ENCODE assay signal across 16 cellular contexts in the genomic region with DNA sequence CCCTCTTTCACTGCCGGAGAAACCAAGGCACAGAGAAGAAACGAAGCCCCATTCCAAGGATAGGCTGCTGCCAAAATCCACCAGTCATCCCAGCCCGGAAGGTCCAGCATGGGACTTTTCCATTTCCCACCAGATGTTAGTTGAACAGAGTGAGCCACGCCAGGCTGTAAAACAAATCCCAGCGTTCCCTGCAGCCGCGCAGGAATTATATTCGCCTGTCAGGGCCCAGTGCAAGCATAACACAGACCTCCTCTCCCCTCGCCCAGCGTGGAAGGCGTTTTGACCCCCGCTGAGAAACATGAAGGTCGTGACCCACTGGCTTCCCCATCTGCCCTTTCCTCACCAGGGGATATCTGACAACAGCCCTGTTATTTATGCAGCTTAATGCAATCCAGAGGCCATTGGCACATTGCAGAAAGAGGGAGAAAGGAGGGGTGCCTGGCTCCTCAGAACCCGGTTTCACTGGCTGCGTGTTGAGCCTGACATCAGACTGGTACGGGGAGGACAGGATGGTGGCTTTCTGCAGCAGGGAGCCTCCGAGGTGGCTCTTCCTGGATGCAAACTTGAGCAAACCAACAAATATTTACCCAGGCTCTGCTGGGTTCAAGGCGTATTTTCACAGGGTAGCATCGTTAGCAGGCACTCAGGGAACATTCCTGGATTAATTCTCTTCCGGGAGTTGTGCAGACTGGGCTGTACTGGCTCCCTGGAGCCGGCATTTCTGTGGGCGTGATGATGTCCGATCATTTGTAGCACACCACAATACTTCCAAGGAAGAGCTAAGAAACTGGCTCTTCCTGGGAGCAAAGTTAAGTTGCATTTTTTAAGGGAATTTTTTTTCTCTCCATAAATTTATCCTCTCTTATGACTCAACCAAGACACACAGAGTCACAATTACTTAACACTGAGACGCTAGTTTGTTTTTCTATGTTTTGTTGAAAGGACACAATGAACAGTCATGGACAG.
A peak's percentile ranks its signal among the peaks of the same experiment; 100 is the strongest.
DNase-seq lines count a peak whose midpoint lies in the region; ATAC-seq, FAIRE-seq and TF ChIP-seq lines count a peak whose summit lies in the region.
"Had no signal": no experiment of that assay in that cellular context is flagged by ENCODE, and none has a peak within 500 bp of the region (broad histone marks: within the 10 kb centered on the region; RNA-seq: fewer than 3 reads in every experiment).

No MANE protein-coding gene starts in this region.

- H3K27ac ChIP-seq in mammary epithelial cell (ENCODE audit: insufficient read depth, low read depth, low read length) (no peak overlapping the region), urinary bladder (ENCODE audit: low read depth) (peak overlapping the region; percentile 69)
- H3K27ac ChIP-seq: dorsolateral prefrontal cortex, KMS-11, right lobe of liver, thyroid gland had no signal

- H2AFZ ChIP-seq in mammary epithelial cell (ENCODE audit: low read depth, low read length), result no peak overlapping the region

- peak; percentile 69 to 84 for DNase-seq in T47D (ENCODE audit: low read depth in 1 of 2, low spot score in 1 of 2)
- DNase-seq in mammary epithelial cell, result no peak
- no peak for DNase-seq in bronchial epithelial cell (ENCODE audit: low read depth)
- DNase-seq in mesenteric fat pad (ENCODE audit: low spot score), result peak; percentile 77
- DNase-seq in GM13977 (ENCODE audit: low spot score), result no peak
- DNase-seq in SKM-1 (lab: John Stamatoyannopoulos, UW; ENCODE audit: unreplicated experiment), result no peak
- DNase-seq: activated naive CD4-positive, alpha-beta T cell treated with anti-CD3 and anti-CD28 coated beads, Interleukin-2, amount 50 U/mL, for 16 hours; dorsolateral prefrontal cortex; midbrain; NCI-H2081; right lobe of liver; T-helper 2 cell; thyroid gland had no signal

- dilution Hi-C loops in mammary epithelial cell (cut with HindIII; ENCODE audit: low sequenced_read_pairs), result no loop called here

- no peaks in the 10 kb centered on the region for H3K4me1 ChIP-seq in mammary epithelial cell (ENCODE audit: insufficient read depth, low read length)
- H3K4me1 ChIP-seq in urinary bladder (ENCODE audit: insufficient read depth), result no peaks in the 10 kb centered on the region
- H3K4me1 ChIP-seq: right lobe of liver, thyroid gland had no signal

- FAIRE-seq in bronchial epithelial cell (lab: Jason Lieb, UNC), result peak; percentile 47

- H3K9ac ChIP-seq in mammary epithelial cell (ENCODE audit: insufficient read depth, low read length), result no peak overlapping the region
- H3K9ac ChIP-seq: KMS-11 had no signal

- no peaks in the 10 kb centered on the region for H3K9me3 ChIP-seq in mammary epithelial cell (replicated peaks; ENCODE audit: insufficient read depth, low read length)
- H3K9me3 ChIP-seq: right lobe of liver, thyroid gland had no signal

- TF ChIP-seq CTCF in mammary epithelial cell (conservative IDR thresholded peaks at IDR 0.05 in 1 of 2, IDR thresholded peaks at IDR 0.05 in 1 of 2; ENCODE audit: extremely low read depth in 1 of 2, insufficient read depth in 1 of 2, low read depth in 1 of 2, low read length in 2 of 2), result no peak
- no peak for TF ChIP-seq CTCF in bronchial epithelial cell (IDR thresholded peaks at IDR 0.05; ENCODE audit: insufficient read depth, low read length, severe bottlenecking)
- TF ChIP-seq CTCF in GM13977 (IDR thresholded peaks at IDR 0.05; ENCODE audit: extremely low read depth, insufficient read depth, missing control alignments), result no peak

- 29% methylated on average over 22 of the region's 24 CpGs for WGBS in mammary epithelial cell (ENCODE audit: low coverage, missing lambda C conversion rate)
- 10% methylated on average over 24 of the region's 24 CpGs for WGBS in urinary bladder

- ATAC-seq in GM18519 (IDR thresholded peaks at IDR 0.05; ENCODE audit: low FRiP score, unreplicated experiment), result no peak

- BruUV-seq in mammary epithelial cell (replicated peaks; lab: Mats Ljungman, UMichigan), result no TSS peak

- H3K4me2 ChIP-seq in mammary epithelial cell (ENCODE audit: insufficient read depth, low read depth, low read length), result no peak overlapping the region
- H3K4me2 ChIP-seq: KMS-11 had no signal

- intact Hi-C loops in mammary epithelial cell (cut with micrococcal nuclease), result no loop called here

- H3K36me3 ChIP-seq in mammary epithelial cell (ENCODE audit: insufficient read depth, low read length) (no peaks in the 10 kb centered on the region), bronchial epithelial cell (ENCODE audit: control insufficient read depth, insufficient read depth, low read length) (no peaks in the 10 kb centered on the region), urinary bladder (ENCODE audit: insufficient read depth) (no peaks in the 10 kb centered on the region)
- H3K36me3 ChIP-seq: right lobe of liver, thyroid gland had no signal

- in situ Hi-C loops in T47D (cut with HindIII; ENCODE audit: low pct_unique_long_range_greater_than_20kb, low sequenced_read_pairs), result no loop called here
- in situ Hi-C loops in mammary epithelial cell (cut with MboI; ENCODE audit: low sequenced_read_pairs in 2 of 2), result no loop called here
- in situ Hi-C loops in GM13977 (cut with MboI; ENCODE audit: low pct_unique_long_range_greater_than_20kb, low sequenced_read_pairs, unreplicated experiment), result no loop called here

- H3K4me3 ChIP-seq in mammary epithelial cell (replicated peaks in 1 of 3; ENCODE audit: insufficient read depth in 1 of 3, low read depth in 2 of 3, low read length in 3 of 3) (no peak overlapping the region), bronchial epithelial cell (ENCODE audit: low read depth, low read length) (no peak overlapping the region), urinary bladder (ENCODE audit: low read depth, low read length) (no peak overlapping the region)
- H3K4me3 ChIP-seq: right lobe of liver, thyroid gland had no signal

- H3K79me2 ChIP-seq in mammary epithelial cell (ENCODE audit: insufficient read depth, low read length), result no peaks in the 10 kb centered on the region

- no peaks in the 10 kb centered on the region for H4K20me1 ChIP-seq in mammary epithelial cell (ENCODE audit: insufficient read depth, low read length)

- CTCF ChIA-PET in mammary epithelial cell (lab: Charles Lee; ENCODE audit: low non-redundant PET), result interaction anchor here (0.7 kb wide), 1 partner anchor 479 kb away, joined by 4 read pairs; no protein-coding TSS in a partner anchor

- H3K27me3 ChIP-seq in mammary epithelial cell (ENCODE audit: insufficient read depth, low read length), result peaks cover 5% of the 10 kb centered on the region
- peaks cover 2% of the 10 kb centered on the region for H3K27me3 ChIP-seq in bronchial epithelial cell (ENCODE audit: control insufficient read depth, insufficient read depth, low read length)
- H3K27me3 ChIP-seq: thyroid gland had no signal

Comparison
In these comparisons a context has a peak if more than half of its experiments do, and no peak if none do; other contexts are left out.
1. DNase-seq: peak in T47D (2 of 2) and mesenteric fat pad (single experiment); none in mammary epithelial cell (single experiment), bronchial epithelial cell (single experiment), GM13977 (single experiment) and SKM-1 (single experiment).